ENCODE assay signal across 9 cellular contexts in genomic region chr9:69131682-69132081, GRCh38. TPM values are rescaled to one million over a fixed set of nuclear protein-coding genes. Genes with fewer than 3 reads are reported as not detected.
A peak's percentile ranks its signal among the peaks of the same experiment; 100 is the strongest.
DNase-seq lines count a peak whose midpoint lies in the region; ATAC-seq and TF ChIP-seq lines count a peak whose summit lies in the region.
"Had no signal": no experiment of that assay in that cellular context is flagged by ENCODE, and none has a peak within 500 bp of the region (broad histone marks: within the 10 kb centered on the region; RNA-seq: fewer than 3 reads in every experiment).

No MANE protein-coding gene starts in this region.

- H3K4me1 ChIP-seq in mammary epithelial cell (ENCODE audit: insufficient read depth, low read length) (peaks cover 28% of the 10 kb centered on the region), thoracic aorta (ENCODE audit: control insufficient read depth in 1 of 2, low read depth in 2 of 2) (peaks cover 32 to 58% of the 10 kb centered on the region in 2 donors)

- H4K20me1 ChIP-seq in mammary epithelial cell (ENCODE audit: insufficient read depth, low read length), result no peaks in the 10 kb centered on the region

- no TSS peak for BruUV-seq in mammary epithelial cell (replicated peaks; lab: Mats Ljungman, UMichigan)

- H3K4me1 Mint-ChIP-seq in HFFc6 (ENCODE audit: low read depth), result peaks cover 42% of the 10 kb centered on the region
- H3K4me1 Mint-ChIP-seq in activated T-helper 1 cell treated with anti-CD3 and anti-CD28 coated beads, Interleukin-12 subunit alpha, Interleukin-12 subunit beta, Interleukin-2, Interleukin-4 antibody, amounts not matched to agents 30 ng/mL and 10 ng/mL and 1 ng/mL, durations not matched to agents 14 hours and 24 hours and 36 hours (ENCODE audit: low read depth), result no peaks in the 10 kb centered on the region
- H3K4me1 Mint-ChIP-seq: natural killer cell had no signal

- peak overlapping the region; percentile 91 for H3K27ac ChIP-seq in mammary epithelial cell (ENCODE audit: insufficient read depth, low read depth, low read length)
- H3K27ac ChIP-seq in thoracic aorta, result peak overlapping the region; percentile 47 to 78

- no peaks in the 10 kb centered on the region; the same call in 1 of the 2 replicates for H3K36me3 Mint-ChIP-seq in HFFc6 (ENCODE audit: low read depth)
- H3K36me3 Mint-ChIP-seq in activated T-helper 1 cell treated with anti-CD3 and anti-CD28 coated beads, Interleukin-12 subunit alpha, Interleukin-12 subunit beta, Interleukin-2, Interleukin-4 antibody, amounts not matched to agents 30 ng/mL and 10 ng/mL and 1 ng/mL, durations not matched to agents 14 hours and 24 hours and 36 hours (ENCODE audit: low read depth), result no peaks in the 10 kb centered on the region
- H3K36me3 Mint-ChIP-seq: natural killer cell had no signal

- H3K36me3 ChIP-seq in mammary epithelial cell (ENCODE audit: insufficient read depth, low read length) (no peaks in the 10 kb centered on the region), thoracic aorta (no peaks in the 10 kb centered on the region)

- peak overlapping the region; percentile 32 for H3K27ac Mint-ChIP-seq in HFFc6
- H3K27ac Mint-ChIP-seq in activated T-helper 1 cell treated with anti-CD3 and anti-CD28 coated beads, Interleukin-12 subunit alpha, Interleukin-12 subunit beta, Interleukin-2, Interleukin-4 antibody, amounts not matched to agents 30 ng/mL and 10 ng/mL and 1 ng/mL, durations not matched to agents 14 hours and 24 hours and 36 hours, result no peak overlapping the region
- H3K27ac Mint-ChIP-seq: natural killer cell had no signal

- H3K4me3 ChIP-seq in mammary epithelial cell (replicated peaks in 1 of 3; ENCODE audit: insufficient read depth in 1 of 3, low read depth in 2 of 3, low read length in 3 of 3) (no peak overlapping the region), thoracic aorta (peak overlapping the region; percentile 42)

- in situ Hi-C loops in mammary epithelial cell (cut with MboI; ENCODE audit: low sequenced_read_pairs in 2 of 2), result no loop called here

- H3K27me3 Mint-ChIP-seq in HFFc6 (ENCODE audit: insufficient read depth), result peaks cover 3% of the 10 kb centered on the region
- H3K27me3 Mint-ChIP-seq in activated T-helper 1 cell treated with anti-CD3 and anti-CD28 coated beads, Interleukin-12 subunit alpha, Interleukin-12 subunit beta, Interleukin-2, Interleukin-4 antibody, amounts not matched to agents 30 ng/mL and 10 ng/mL and 1 ng/mL, durations not matched to agents 14 hours and 24 hours and 36 hours (ENCODE audit: insufficient read depth), result peaks cover 1% of the 10 kb centered on the region

- peak overlapping the region; percentile 36; the same call in 1 of the 2 replicates for H3K4me3 Mint-ChIP-seq in HFFc6
- no peak overlapping the region for H3K4me3 Mint-ChIP-seq in activated T-helper 1 cell treated with anti-CD3 and anti-CD28 coated beads, Interleukin-12 subunit alpha, Interleukin-12 subunit beta, Interleukin-2, Interleukin-4 antibody, amounts not matched to agents 30 ng/mL and 10 ng/mL and 1 ng/mL, durations not matched to agents 14 hours and 24 hours and 36 hours
- H3K4me3 Mint-ChIP-seq: natural killer cell had no signal

- H3K4me2 ChIP-seq in mammary epithelial cell (ENCODE audit: insufficient read depth, low read depth, low read length), result peak overlapping the region; percentile 50

- CTCF ChIA-PET in mammary epithelial cell (lab: Charles Lee; ENCODE audit: low non-redundant PET), result no interaction called here

- peaks cover 74% of the 10 kb centered on the region for H3K79me2 ChIP-seq in mammary epithelial cell (ENCODE audit: insufficient read depth, low read length)

- H3K27me3 ChIP-seq in mammary epithelial cell (ENCODE audit: insufficient read depth, low read length), result no peaks in the 10 kb centered on the region
- no peaks in the 10 kb centered on the region for H3K27me3 ChIP-seq in thoracic aorta (replicated peaks; ENCODE audit: insufficient read depth)

- DNase-seq in HFFc6, result peak; percentile 72
- DNase-seq in mammary epithelial cell, result peak; percentile 98
- peak; percentile 96 for DNase-seq in kidney glomerular epithelial cell (lab: John Stamatoyannopoulos, UW)
- DNase-seq in thoracic aorta (ENCODE audit: low spot score), result peak; percentile 40
- no peak for DNase-seq in iPS-NIHi11 (ENCODE audit: low spot score)
- DNase-seq in activated T-helper 1 cell treated with anti-CD3 and anti-CD28 coated beads, Interleukin-12 subunit alpha, Interleukin-12 subunit beta, Interleukin-2, Interleukin-4 antibody, amounts not matched to agents 30 ng/mL and 10 ng/mL and 1 ng/mL, durations not matched to agents 14 hours and 24 hours and 36 hours (ENCODE audit: low spot score), result no peak
- DNase-seq in SIG-M5 (lab: John Stamatoyannopoulos, UW), result no peak
- DNase-seq: natural killer cell had no signal

- TF ChIP-seq CTCF in HFFc6 (IDR thresholded peaks at IDR 0.05) (no peak), mammary epithelial cell (conservative IDR thresholded peaks at IDR 0.05 in 1 of 2, IDR thresholded peaks at IDR 0.05 in 1 of 2; ENCODE audit: extremely low read depth in 1 of 2, insufficient read depth in 1 of 2, low read depth in 1 of 2, low read length in 2 of 2) (no peak), thoracic aorta (IDR thresholded peaks at IDR 0.05) (no peak)

- dilution Hi-C loops in mammary epithelial cell (cut with HindIII; ENCODE audit: low sequenced_read_pairs), result no loop called here

- H3K9me3 ChIP-seq in mammary epithelial cell (replicated peaks; ENCODE audit: insufficient read depth, low read length) (no peaks in the 10 kb centered on the region), thoracic aorta (no peaks in the 10 kb centered on the region)

- no peaks in the 10 kb centered on the region for H3K9me3 Mint-ChIP-seq in HFFc6
- no peaks in the 10 kb centered on the region for H3K9me3 Mint-ChIP-seq in activated T-helper 1 cell treated with anti-CD3 and anti-CD28 coated beads, Interleukin-12 subunit alpha, Interleukin-12 subunit beta, Interleukin-2, Interleukin-4 antibody, amounts not matched to agents 30 ng/mL and 10 ng/mL and 1 ng/mL, durations not matched to agents 14 hours and 24 hours and 36 hours
- H3K9me3 Mint-ChIP-seq: natural killer cell had no signal

- 0% methylated on average over 1 of the region's 1 CpG for WGBS in mammary epithelial cell (ENCODE audit: low coverage, missing lambda C conversion rate)

- ATAC-seq in thoracic aorta (ENCODE audit: insufficient number of reproducible peaks, low FRiP score, low read depth), result peak; percentile 73
- no peak for ATAC-seq in HG03521 (IDR thresholded peaks at IDR 0.05; ENCODE audit: unreplicated experiment)
- ATAC-seq: natural killer cell had no signal

- peak overlapping the region; percentile 42 for H3K9ac ChIP-seq in mammary epithelial cell (ENCODE audit: insufficient read depth, low read length)

- intact Hi-C loops in mammary epithelial cell (cut with micrococcal nuclease), result loop anchor here (1.0 to 2.0 kb wide), 3 partner anchors 9 to 49 kb away; no protein-coding TSS in a partner anchor
- intact Hi-C loops in activated T-helper 1 cell treated with anti-CD3 and anti-CD28 coated beads, Interleukin-12 subunit alpha, Interleukin-12 subunit beta, Interleukin-2, Interleukin-4 antibody, amounts not matched to agents 30 ng/mL and 10 ng/mL and 1 ng/mL, durations not matched to agents 14 hours and 24 hours and 36 hours (cut with micrococcal nuclease), result no loop called here

- H2AFZ ChIP-seq in mammary epithelial cell (ENCODE audit: low read depth, low read length), result peak overlapping the region; percentile 31

RNA-seq across cellular contexts. Expression of gene TJP2, which starts 42.4 kb away (rescaled TPM):
- total RNA-seq in HFFc6 (2021; fragmentation: NEBNext Ultra II Directional; extraction: Animal tissue kit (Norgen Biotek cat#: 25700)), result 10 to 100 TPM; 25.3 to 50.4 (median 45.4) TPM
- total RNA-seq in mammary epithelial cell (100 to 1,000 TPM in 1 of 2 donors, 10 to 100 TPM in 1; 27.7 to 109 TPM), thoracic aorta (100 to 1,000 TPM; 207 to 226 TPM)
- polyA plus RNA-seq in mammary epithelial cell, result 48.8 TPM
- polyA minus RNA-seq in mammary epithelial cell, result 103 TPM
- 19.3 and 20.7 TPM in 2 replicates for total RNA-seq in activated T-helper 1 cell treated with anti-CD3 and anti-CD28 coated beads, Interleukin-12 subunit alpha, Interleukin-12 subunit beta, Interleukin-2, Interleukin-4 antibody, amounts not matched to agents 30 ng/mL and 10 ng/mL and 1 ng/mL, durations not matched to agents 14 hours and 24 hours and 36 hours

Comparison
In these comparisons a context has a peak if more than half of its experiments do, and no peak if none do; other contexts are left out.
1. DNase-seq: peak in HFFc6 (single experiment), mammary epithelial cell (single experiment), kidney glomerular epithelial cell (single experiment) and thoracic aorta (single experiment); none in iPS-NIHi11 (single experiment), activated T-helper 1 cell treated with anti-CD3 and anti-CD28 coated beads, Interleukin-12 subunit alpha, Interleukin-12 subunit beta, Interleukin-2, Interleukin-4 antibody, amounts not matched to agents 30 ng/mL and 10 ng/mL and 1 ng/mL, durations not matched to agents 14 hours and 24 hours and 36 hours (single experiment) and SIG-M5 (single experiment).